Comparison of ENCODE assay signal across 12 cellular contexts in genomic region chr9:134206317-134207300, GRCh38. TPM values are rescaled to one million over a fixed set of nuclear protein-coding genes. Genes with fewer than 3 reads are reported as not detected.
DNase-seq lines count a peak whose midpoint lies in the region; ATAC-seq, FAIRE-seq and TF ChIP-seq lines count a peak whose summit lies in the region.
"Had no signal": no experiment of that assay in that cellular context is flagged by ENCODE, and none has a peak within 500 bp of the region (broad histone marks: within the 10 kb centered on the region; RNA-seq: fewer than 3 reads in every experiment).

No MANE protein-coding gene starts in this region.

- peak; percentile 59 for ATAC-seq in HG02571 (IDR thresholded peaks at IDR 0.05; ENCODE audit: unreplicated experiment)

- peaks cover 24% of the 10 kb centered on the region for H3K9me3 ChIP-seq in BLaER1

- H3K4me1 Mint-ChIP-seq in glutamatergic neuron (ENCODE audit: low read depth, unreplicated experiment), result peaks cover 13% of the 10 kb centered on the region

- H3K4me2 ChIP-seq in BLaER1, result peak overlapping the region; percentile 59

- H3K4me1 ChIP-seq in BLaER1, result peaks cover 68% of the 10 kb centered on the region

- no peak for FAIRE-seq in GM19239 (lab: Jason Lieb, UNC)

- H3K9me3 Mint-ChIP-seq in glutamatergic neuron (ENCODE audit: unreplicated experiment), result peaks cover 6% of the 10 kb centered on the region

- peaks cover 12% of the 10 kb centered on the region for H3K36me3 Mint-ChIP-seq in glutamatergic neuron (ENCODE audit: unreplicated experiment)

- H3K27me3 Mint-ChIP-seq in glutamatergic neuron (ENCODE audit: unreplicated experiment), result peaks cover 3% of the 10 kb centered on the region

- H3K4me3 ChIP-seq in BLaER1, result no peak overlapping the region

- no peak overlapping the region for H3K4me3 Mint-ChIP-seq in glutamatergic neuron (ENCODE audit: unreplicated experiment)

- H3K9ac ChIP-seq in BLaER1, result no peak overlapping the region

- H3K27me3 ChIP-seq in BLaER1, result no peaks in the 10 kb centered on the region

- H3K27ac Mint-ChIP-seq in glutamatergic neuron (ENCODE audit: unreplicated experiment), result peak overlapping the region; percentile 59

- no peaks in the 10 kb centered on the region for H4K20me1 ChIP-seq in BLaER1

- peak; percentile 17 for DNase-seq in glutamatergic neuron
- peak; percentile 60 for DNase-seq in posterior vena cava (ENCODE audit: low spot score)
- no peak for DNase-seq in hippocampal formation (lab: John Stamatoyannopoulos, UW)
- no peak for DNase-seq in NCI-H146 treated with DMSO at 0.1 percent for 48 hours (lab: John Stamatoyannopoulos, UW; ENCODE audit: unreplicated experiment)
- no peak for DNase-seq in amniotic stem cell (lab: John Stamatoyannopoulos, UW)
- DNase-seq in GM19239 (ENCODE audit: insufficient read length, low spot score), result no peak
- DNase-seq: effector CD8-positive, alpha-beta T cell; NK-92 treated with Interleukin-12 subunit alpha and Interleukin-12 subunit beta, amount 100 ng/mL, for 24 hours had no signal

- TF ChIP-seq CTCF in glutamatergic neuron (IDR thresholded peaks at IDR 0.05; ENCODE audit: partially characterized antibody, unreplicated experiment), result no peak

- intact Hi-C loops in posterior vena cava (cut with DNase I), result no loop called here

- peak overlapping the region; percentile 65 for H3K27ac ChIP-seq in BLaER1

- H3K36me3 ChIP-seq in BLaER1, result no peaks in the 10 kb centered on the region

RNA-seq across cellular contexts. Expression of gene RNU6ATAC, which starts 42.2 kb away (rescaled TPM):
- total RNA-seq in glutamatergic neuron (ENCODE audit: unreplicated experiment) (121 TPM), posterior vena cava (100 to 1,000 TPM; 327 to 473 TPM)
- total RNA-seq: HT1080, lung microvascular endothelial cell had no signal

Comparison
In these comparisons a context has a peak if more than half of its experiments do, and no peak if none do; other contexts are left out.
1. DNase-seq: peak in glutamatergic neuron (single experiment) and posterior vena cava (single experiment); none in hippocampal formation (0 of 2), NCI-H146 treated with DMSO at 0.1 percent for 48 hours (single experiment), amniotic stem cell (single experiment) and GM19239 (single experiment).